12 cellular contexts compared by ENCODE assay signal in the genomic region with DNA sequence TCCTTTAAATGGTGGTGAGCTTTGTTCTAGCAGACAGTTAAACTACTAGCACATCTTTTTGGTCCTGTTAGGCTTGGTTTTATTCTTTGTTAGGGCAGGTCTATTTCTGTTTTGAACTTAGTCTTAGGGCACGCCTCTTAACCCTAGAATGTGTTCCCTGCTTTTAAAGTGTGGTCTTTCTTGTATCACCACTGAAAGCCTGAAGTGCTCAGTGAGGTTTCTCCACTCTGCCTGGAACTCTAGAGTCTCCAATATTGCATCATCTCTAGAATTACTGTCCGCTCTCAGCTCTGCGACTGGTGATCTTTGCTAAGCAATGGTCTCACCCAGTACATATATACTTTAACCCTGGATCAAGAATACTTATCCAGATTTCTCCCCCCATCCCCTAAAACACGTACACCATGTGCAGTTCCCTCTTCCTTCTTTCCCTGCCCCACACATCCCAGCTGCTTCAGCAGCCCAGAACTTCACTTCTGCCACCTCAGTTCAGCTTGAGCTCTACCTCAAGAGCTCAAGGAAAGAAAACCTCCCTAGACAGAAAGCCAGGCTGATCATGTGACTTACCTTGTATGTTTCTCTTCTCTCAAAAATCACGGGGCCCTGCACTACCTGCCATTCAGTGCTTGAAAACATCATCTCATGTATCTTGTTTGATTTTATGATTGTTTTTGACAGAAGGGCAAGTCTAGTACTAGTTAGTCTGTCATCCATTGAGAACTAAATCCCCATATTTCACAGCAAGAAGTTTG. TPM values are rescaled to one million over a fixed set of nuclear protein-coding genes. Genes with fewer than 3 reads are reported as not detected.
DNase-seq lines count a peak whose midpoint lies in the region; ATAC-seq, FAIRE-seq and TF ChIP-seq lines count a peak whose summit lies in the region.
"Had no signal": no experiment of that assay in that cellular context is flagged by ENCODE, and none has a peak within 500 bp of the region (broad histone marks: within the 10 kb centered on the region; RNA-seq: fewer than 3 reads in every experiment).

No MANE protein-coding gene starts in this region.

- peaks cover 0 to 8% (median 0%) of the 10 kb centered on the region in 3 experiments for H3K9me3 ChIP-seq in naive thymus-derived CD4-positive, alpha-beta T cell (ENCODE audit: control insufficient read depth in 2 of 3, low read length in 3 of 3)
- no peaks in the 10 kb centered on the region for H3K9me3 ChIP-seq in neuronal stem cell (replicated peaks in 1 of 2; ENCODE audit: control insufficient read depth in 2 of 2, insufficient read depth in 1 of 2, low read depth in 1 of 2, low read length in 2 of 2)
- H3K9me3 ChIP-seq: tibial nerve had no signal

- H2BK5ac ChIP-seq in neuronal stem cell (ENCODE audit: low read length), result no peak overlapping the region

- H3K23ac ChIP-seq in neuronal stem cell (ENCODE audit: low read depth, low read length, poor library complexity), result no peak overlapping the region

- H3K4me1 ChIP-seq in naive thymus-derived CD4-positive, alpha-beta T cell (ENCODE audit: control insufficient read depth in 2 of 2, insufficient read depth in 2 of 2, low read length in 2 of 2), result peaks cover 24 to 57% of the 10 kb centered on the region in 2 donors
- no peaks in the 10 kb centered on the region for H3K4me1 ChIP-seq in neuronal stem cell (ENCODE audit: control insufficient read depth in 2 of 2, insufficient read depth in 1 of 2, low read depth in 1 of 2, low read length in 2 of 2)
- H3K4me1 ChIP-seq: tibial nerve had no signal

- peak overlapping the region in 3 of 4 donors; percentile 61 to 85 (median 70) for H3K4me3 Mint-ChIP-seq in IgD-negative memory B cell
- no peak overlapping the region for H3K4me3 Mint-ChIP-seq in activated CD8-positive, alpha-beta T cell treated with anti-CD3 and anti-CD28 coated beads for 36 hours
- H3K4me3 Mint-ChIP-seq in naive thymus-derived CD4-positive, alpha-beta T cell, result peak overlapping the region in 1 of 10 donors; percentile 33
- H3K4me3 Mint-ChIP-seq: CD14-positive monocyte, WTC11 had no signal

- peak; percentile 68 for FAIRE-seq in GM19239 (lab: Jason Lieb, UNC)

- no peaks in the 10 kb centered on the region for H3K27me3 Mint-ChIP-seq in IgD-negative memory B cell
- H3K27me3 Mint-ChIP-seq in activated CD8-positive, alpha-beta T cell treated with anti-CD3 and anti-CD28 coated beads for 36 hours, result peaks cover 14% of the 10 kb centered on the region
- peaks cover 0 to 17% (median 4%) of the 10 kb centered on the region in 5 donors for H3K27me3 Mint-ChIP-seq in naive thymus-derived CD4-positive, alpha-beta T cell

- peak overlapping the region; percentile 94 to 99 (median 95) for H3K27ac Mint-ChIP-seq in IgD-negative memory B cell
- H3K27ac Mint-ChIP-seq in activated CD8-positive, alpha-beta T cell treated with anti-CD3 and anti-CD28 coated beads for 36 hours, result peak overlapping the region; percentile 50
- peak overlapping the region; percentile 9 to 97 (median 89) for H3K27ac Mint-ChIP-seq in naive thymus-derived CD4-positive, alpha-beta T cell
- H3K27ac Mint-ChIP-seq: WTC11 had no signal

- no peak for TF ChIP-seq CTCF in activated CD8-positive, alpha-beta T cell treated with anti-CD3 and anti-CD28 coated beads for 36 hours (IDR thresholded peaks at IDR 0.05)

- no peak overlapping the region for H3K4ac ChIP-seq in neuronal stem cell (ENCODE audit: low read length)

- POLR2A ChIA-PET in activated CD8-positive, alpha-beta T cell treated with anti-CD3 and anti-CD28 coated beads for 36 hours (lab: Charles Lee), result interaction anchor here (0.8 to 2.7 kb wide), 3 partner anchors 10 to 58 kb away, joined by 4 to 17 read pairs (median 8); no protein-coding TSS in a partner anchor
- POLR2A ChIA-PET in naive thymus-derived CD4-positive, alpha-beta T cell (lab: Charles Lee), result interaction anchor here (1.0 to 1.9 kb wide), 2 partner anchors 59 to 296 kb away, joined by 3 to 11 read pairs; a partner anchor contains a TSS

- no peak overlapping the region for H2AFZ ChIP-seq in neuronal stem cell (ENCODE audit: low read length)
- H2AFZ ChIP-seq: GM23248 had no signal

- no peak overlapping the region for H3K27ac ChIP-seq in naive thymus-derived CD4-positive, alpha-beta T cell (ENCODE audit: low read depth, low read length)
- no peak overlapping the region for H3K27ac ChIP-seq in neuronal stem cell (replicated peaks; ENCODE audit: low read length)
- H3K27ac ChIP-seq: brain microvascular endothelial cell, GM23248 had no signal

- H3K36me3 ChIP-seq in naive thymus-derived CD4-positive, alpha-beta T cell (ENCODE audit: control insufficient read depth in 2 of 3, insufficient read depth in 3 of 3, low read length in 3 of 3), result no peaks in the 10 kb centered on the region
- H3K36me3 ChIP-seq in neuronal stem cell (replicated peaks in 1 of 2; ENCODE audit: control insufficient read depth in 2 of 2, insufficient read depth in 2 of 2, low read length in 2 of 2), result no peaks in the 10 kb centered on the region
- H3K36me3 ChIP-seq: brain microvascular endothelial cell, tibial nerve had no signal

- no peak for ATAC-seq in activated CD8-positive, alpha-beta T cell treated with anti-CD3 and anti-CD28 coated beads for 36 hours
- ATAC-seq in naive thymus-derived CD4-positive, alpha-beta T cell, result no peak
- ATAC-seq in HG02852 (IDR thresholded peaks at IDR 0.05; ENCODE audit: unreplicated experiment), result no peak
- ATAC-seq: WTC11 had no signal

- no peak overlapping the region for H4K8ac ChIP-seq in neuronal stem cell (ENCODE audit: low read depth, low read length)

- H4K91ac ChIP-seq in neuronal stem cell (ENCODE audit: low read depth, low read length, poor library complexity), result no peak overlapping the region

- no peak overlapping the region for H2AK5ac ChIP-seq in neuronal stem cell (ENCODE audit: low read depth, low read length)

- H3K4me2 ChIP-seq in neuronal stem cell (ENCODE audit: insufficient read depth, low read length, poor library complexity, severe bottlenecking), result no peak overlapping the region

- no CpG with 5 or more reads among the region's 5 CpGs for WGBS in neuronal stem cell (ENCODE audit: extremely low coverage in 2 of 2, insufficient read length in 2 of 2, insufficient replicate concordance in 1 of 2), 2 donors

- no peaks in the 10 kb centered on the region for H3K79me1 ChIP-seq in neuronal stem cell (ENCODE audit: low read depth, low read length)

- no peak overlapping the region for H2BK12ac ChIP-seq in neuronal stem cell (ENCODE audit: low read length)

- no peak overlapping the region for H3K18ac ChIP-seq in neuronal stem cell (ENCODE audit: low read length)

- H2BK120ac ChIP-seq in neuronal stem cell (ENCODE audit: low read depth, low read length), result no peak overlapping the region

- H3K14ac ChIP-seq in neuronal stem cell (ENCODE audit: low read length), result no peak overlapping the region

- intact Hi-C loops in activated CD8-positive, alpha-beta T cell treated with anti-CD3 and anti-CD28 coated beads for 36 hours (cut with micrococcal nuclease), result loop anchor here (10.0 kb wide), 1 partner anchor 661 kb away; a partner anchor contains a TSS
- intact Hi-C loops in naive thymus-derived CD4-positive, alpha-beta T cell (cut with micrococcal nuclease), result loop anchor here (2.0 to 10.0 kb wide), 2 partner anchors 299 to 541 kb away; a partner anchor contains a TSS

- CTCF ChIA-PET in activated CD8-positive, alpha-beta T cell treated with anti-CD3 and anti-CD28 coated beads for 36 hours (lab: Charles Lee), result interaction anchor here (2.2 to 4.1 kb wide), 3 partner anchors 9 to 131 kb away, joined by 8 to 22 read pairs (median 9); no protein-coding TSS in a partner anchor
- CTCF ChIA-PET in naive thymus-derived CD4-positive, alpha-beta T cell (lab: Charles Lee), result interaction anchor here (0.6 to 5.2 kb wide), 4 partner anchors 8 to 1148 kb away, joined by 3 to 19 read pairs (median 5); no protein-coding TSS in a partner anchor

- H3K4me1 Mint-ChIP-seq in IgD-negative memory B cell, result peaks cover 47 to 62% (median 52%) of the 10 kb centered on the region in 3 donors
- H3K4me1 Mint-ChIP-seq in activated CD8-positive, alpha-beta T cell treated with anti-CD3 and anti-CD28 coated beads for 36 hours (ENCODE audit: low read depth), result peaks cover 51% of the 10 kb centered on the region
- peaks cover 22 to 67% (median 52%) of the 10 kb centered on the region in 7 donors for H3K4me1 Mint-ChIP-seq in naive thymus-derived CD4-positive, alpha-beta T cell

- no peak overlapping the region for H3K9ac ChIP-seq in neuronal stem cell (ENCODE audit: low read depth, low read length, poor library complexity)
- H3K9ac ChIP-seq: GM23248 had no signal

- H3K36me3 Mint-ChIP-seq in IgD-negative memory B cell, result no peaks in the 10 kb centered on the region
- H3K36me3 Mint-ChIP-seq in activated CD8-positive, alpha-beta T cell treated with anti-CD3 and anti-CD28 coated beads for 36 hours (ENCODE audit: low read depth), result no peaks in the 10 kb centered on the region
- H3K36me3 Mint-ChIP-seq in naive thymus-derived CD4-positive, alpha-beta T cell, result peaks cover 3 to 44% (median 7%) of the 10 kb centered on the region in 5 donors
- H3K36me3 Mint-ChIP-seq: CD14-positive monocyte had no signal

- H3K9me3 Mint-ChIP-seq in IgD-negative memory B cell, result peaks cover 0 to 3% (median 2%) of the 10 kb centered on the region in 3 donors
- H3K9me3 Mint-ChIP-seq in activated CD8-positive, alpha-beta T cell treated with anti-CD3 and anti-CD28 coated beads for 36 hours, result peaks cover 7% of the 10 kb centered on the region
- H3K9me3 Mint-ChIP-seq in naive thymus-derived CD4-positive, alpha-beta T cell, result peaks cover 0 to 33% (median 15%) of the 10 kb centered on the region in 11 donors
- H3K9me3 Mint-ChIP-seq: CD14-positive monocyte had no signal

- H2BK15ac ChIP-seq in neuronal stem cell (ENCODE audit: low read length), result no peak overlapping the region

- H3K4me3 ChIP-seq in naive thymus-derived CD4-positive, alpha-beta T cell (ENCODE audit: low read length), result no peak overlapping the region
- no peak overlapping the region for H3K4me3 ChIP-seq in neuronal stem cell (ENCODE audit: low read length in 2 of 2)
- H3K4me3 ChIP-seq: GM23248, tibial nerve had no signal

- no peak for DNase-seq in GM19239 (ENCODE audit: insufficient read length, low spot score)
- DNase-seq in activated CD8-positive, alpha-beta T cell treated with anti-CD3 and anti-CD28 coated beads for 36 hours, result no peak
- DNase-seq in naive thymus-derived CD4-positive, alpha-beta T cell, result peak in 1 of 9 donors; percentile 10
- no peak for DNase-seq in pons (ENCODE audit: low spot score)
- no peak for DNase-seq in neuronal stem cell (ENCODE audit: low spot score)
- DNase-seq: brain microvascular endothelial cell, GM23248 had no signal

- H3K27me3 ChIP-seq in naive thymus-derived CD4-positive, alpha-beta T cell (ENCODE audit: control insufficient read depth in 2 of 2, insufficient read depth in 2 of 2, low read length in 2 of 2), result no peaks in the 10 kb centered on the region
- H3K27me3 ChIP-seq in neuronal stem cell (ENCODE audit: control insufficient read depth in 3 of 3, insufficient read depth in 3 of 3, low read depth in 1 of 3, low read length in 3 of 3), result no peaks in the 10 kb centered on the region
- H3K27me3 ChIP-seq: brain microvascular endothelial cell, tibial nerve had no signal

RNA-seq across cellular contexts. Expression of a gene that starts 59.9 kb away (rescaled TPM):
- polyA plus RNA-seq in IgD-negative memory B cell, result 33.4 TPM
- 10 to 100 TPM; 13.1 to 13.6 TPM for total RNA-seq in activated CD8-positive, alpha-beta T cell treated with anti-CD3 and anti-CD28 coated beads for 36 hours
- 10 to 100 TPM in 3 of 5 experiments, 1 to 10 TPM in 2; 3.7 to 47.0 (median 12.9) TPM for total RNA-seq in naive thymus-derived CD4-positive, alpha-beta T cell
- 1 to 10 TPM in 1 of 2 donors, under 1 TPM in 1; 0.91 to 1.6 TPM for polyA plus RNA-seq in naive thymus-derived CD4-positive, alpha-beta T cell
- polyA plus RNA-seq in neuronal stem cell (2013, experiment 1 of 2), result 0.24 TPM
- polyA plus RNA-seq in neuronal stem cell (2013, experiment 2 of 2), result 0.22 TPM
- total RNA-seq: GM23248 had no signal
